22 cellular contexts compared by ENCODE assay signal in the genomic region with DNA sequence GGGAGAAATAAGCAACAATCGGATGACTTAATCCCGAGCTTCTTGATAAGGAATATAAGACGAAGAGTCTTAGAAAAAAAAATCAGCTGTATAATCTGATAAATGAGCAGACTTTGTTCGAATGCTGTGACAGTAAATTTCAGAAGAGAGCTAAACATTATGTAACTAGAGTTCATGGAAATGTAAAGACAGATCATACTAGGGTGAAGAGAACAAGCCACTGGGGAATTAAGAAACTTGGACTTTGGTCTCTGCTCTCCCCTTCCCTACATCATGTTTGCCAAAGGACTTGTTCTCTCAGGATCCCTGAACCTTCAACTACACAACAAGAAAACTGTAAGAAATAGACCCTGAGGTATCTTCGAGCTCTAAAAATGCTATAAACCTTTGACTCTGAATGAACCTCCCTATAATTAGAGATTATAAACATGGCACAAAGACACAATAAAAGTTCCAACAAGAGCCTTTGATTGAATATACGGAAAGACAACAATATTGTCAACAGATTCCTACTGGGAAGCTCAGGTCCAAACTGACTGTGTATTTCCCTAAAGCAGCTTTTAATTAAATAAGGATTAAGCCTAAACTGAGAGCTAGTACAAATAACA.
"Had no signal": no experiment of that assay in that cellular context is flagged by ENCODE, and none has a peak within 500 bp of the region (broad histone marks: within the 10 kb centered on the region; RNA-seq: fewer than 3 reads in every experiment).

No MANE protein-coding gene starts in this region.

- H3K27ac ChIP-seq: breast epithelium, gastrocnemius medialis, skin epidermis, thoracic aorta, uterus had no signal

- H3K4me3 ChIP-seq: breast epithelium, gastrocnemius medialis, lung, skin epidermis, thoracic aorta, uterus had no signal

- H3K36me3 ChIP-seq: breast epithelium, uterus had no signal

- H3K9me3 ChIP-seq: breast epithelium, gastrocnemius medialis, thoracic aorta, uterus had no signal

- DNase-seq: activated CD4-positive, alpha-beta memory T cell treated with anti-CD3 and anti-CD28 coated beads, Interleukin-2, amount 10 ng/mL, durations not matched to agents 7 days and 5 days; activated CD4-positive, alpha-beta T cell treated with anti-CD3 and anti-CD28 coated beads, Interleukin-2, amount 10 ng/mL, durations not matched to agents 7 days and 5 days; activated CD4-positive, CD25-positive, alpha-beta regulatory T cell treated with anti-CD3 and anti-CD28 coated beads, Interleukin-2, amount 50 U/mL, for 72 hours; activated gamma-delta T cell treated with Interleukin-2 at 50 U/mL for 16 hours; activated naive CD8-positive, alpha-beta T cell treated with anti-CD3 and anti-CD28 coated beads, Interleukin-2, amount 50 U/mL, for 24 hours; activated T-cell treated with anti-CD3 and anti-CD28 coated beads, Interleukin-2, amount 50 U/mL, for 4 hours; central memory CD4-positive, alpha-beta T cell; dermis blood vessel endothelial cell; effector CD4-positive, alpha-beta T cell; gastrocnemius medialis; hippocampal formation; mesendoderm; stimulated activated CD4-positive, alpha-beta T cell treated with anti-CD3 and anti-CD28 coated beads, Interleukin-4, amount 100 ng/mL, for 24 hours; T-helper 2 cell; uterus had no signal

- H3K27me3 ChIP-seq: breast epithelium, gastrocnemius medialis, uterus had no signal

- ATAC-seq: activated naive CD8-positive, alpha-beta T cell treated with anti-CD3 and anti-CD28 coated beads, Interleukin-2, amount 50 U/mL, for 24 hours; activated T-cell treated with anti-CD3 and anti-CD28 coated beads, Interleukin-2, amount 50 U/mL, for 4 hours; activated T-helper 17 cell treated with anti-CD3 and anti-CD28 coated beads, Interleukin-2, amount 50 U/mL, for 72 hours; gastrocnemius medialis; sciatic nerve; stimulated activated effector memory CD8-positive, alpha-beta T cell treated with anti-CD3 and anti-CD28 coated beads, Interleukin-12 subunit alpha, Interleukin-12 subunit beta, amount 100 ng/mL, for 72 hours had no signal

- H3K4me1 ChIP-seq: breast epithelium, gastrocnemius medialis, uterus had no signal
